ENCODE assay signal across 22 cellular contexts in genomic region chr2:229414631-229415030, GRCh38.
DNase-seq lines count a peak whose midpoint lies in the region; ATAC-seq, FAIRE-seq and TF ChIP-seq lines count a peak whose summit lies in the region.
"Had no signal": no experiment of that assay in that cellular context is flagged by ENCODE, and none has a peak within 500 bp of the region (broad histone marks: within the 10 kb centered on the region; RNA-seq: fewer than 3 reads in every experiment).

No MANE protein-coding gene starts in this region.

- H3K27me3 Mint-ChIP-seq in CD8-positive, alpha-beta T cell (ENCODE audit: low read depth), result peaks cover 5% of the 10 kb centered on the region
- H3K27me3 Mint-ChIP-seq: CD4-positive, CD25-positive, alpha-beta regulatory T cell had no signal

- H3K27ac ChIP-seq in HepG2 (ENCODE audit: extremely low read length, insufficient read depth, low read length) (no peak overlapping the region), right lobe of liver (no peak overlapping the region), HEK293 (ENCODE audit: extremely low read depth, low read depth, low read length) (no peak overlapping the region), thoracic aorta (peak overlapping the region; percentile 85 to 97)
- no peak overlapping the region for H3K27ac ChIP-seq in CD8-positive, alpha-beta T cell (ENCODE audit: low read depth, low read length)
- H3K27ac ChIP-seq: 22Rv1, A549, BLaER1, C4-2B had no signal

- in situ Hi-C loops in HepG2 (cut with HindIII; ENCODE audit: extremely low pct_ligation_motif_present, low pct_unique_long_range_greater_than_20kb), result no loop called here

- no peaks in the 10 kb centered on the region for H3K4me1 ChIP-seq in HepG2 (ENCODE audit: insufficient read depth, low read length)
- H3K4me1 ChIP-seq in right lobe of liver, result no peaks in the 10 kb centered on the region
- peaks cover 3% of the 10 kb centered on the region for H3K4me1 ChIP-seq in HEK293 (ENCODE audit: control insufficient read depth, insufficient read depth, low read length)
- peaks cover 44 to 95% of the 10 kb centered on the region in 2 donors for H3K4me1 ChIP-seq in thoracic aorta (ENCODE audit: control insufficient read depth in 1 of 2, low read depth in 2 of 2)
- no peaks in the 10 kb centered on the region for H3K4me1 ChIP-seq in CD8-positive, alpha-beta T cell (ENCODE audit: insufficient read depth, low read length)
- H3K4me1 ChIP-seq: BE2C, Caco-2 had no signal

- POLR2A ChIA-PET in HepG2 (lab: Yijun Ruan, JAX), result no interaction called here
- POLR2A ChIA-PET in HEK293 (lab: Yijun Ruan, JAX), result no interaction called here
- POLR2A ChIA-PET in CD8-positive, alpha-beta T cell (lab: Charles Lee), result no interaction called here

- H3K4me3 Mint-ChIP-seq in CD8-positive, alpha-beta T cell, result no peak overlapping the region
- H3K4me3 Mint-ChIP-seq: CD4-positive, alpha-beta memory T cell; CD4-positive, CD25-positive, alpha-beta regulatory T cell had no signal

- no peaks in the 10 kb centered on the region for H3K9me3 ChIP-seq in HepG2 (ENCODE audit: low read length)
- no peaks in the 10 kb centered on the region for H3K9me3 ChIP-seq in right lobe of liver
- no peaks in the 10 kb centered on the region for H3K9me3 ChIP-seq in HEK293 (ENCODE audit: control insufficient read depth, insufficient read depth, low read depth, low read length)
- no peaks in the 10 kb centered on the region for H3K9me3 ChIP-seq in thoracic aorta
- no peaks in the 10 kb centered on the region for H3K9me3 ChIP-seq in CD8-positive, alpha-beta T cell (ENCODE audit: low read length)
- H3K9me3 ChIP-seq: BE2C, Caco-2 had no signal

- no peaks in the 10 kb centered on the region for H3K79me2 ChIP-seq in HepG2 (ENCODE audit: insufficient read depth, low read length)

- no peak for DNase-seq in HepG2 (ENCODE audit: low spot score)
- DNase-seq in right lobe of liver, result no peak
- no peak for DNase-seq in thoracic aorta (ENCODE audit: low spot score)
- DNase-seq in CD8-positive, alpha-beta T cell, result no peak
- DNase-seq in H54 (ENCODE audit: insufficient read length, low spot score), result no peak
- DNase-seq: BE2C; Caco-2; Calu3; CD4-positive, alpha-beta memory T cell; CD4-positive, CD25-positive, alpha-beta regulatory T cell; DMS79 treated with DMSO at 0.1 percent for 48 hours; GF-D8 had no signal

- intact Hi-C loops in HepG2 (cut with micrococcal nuclease; ENCODE audit: unreplicated experiment) (no loop called here), right lobe of liver (cut with DNase I) (no loop called here)
- intact Hi-C loops in CD8-positive, alpha-beta T cell (cut with DNase I, micrococcal nuclease), result no loop called here

- H3K4me2 ChIP-seq in HepG2 (ENCODE audit: low read depth, low read length), result no peak overlapping the region
- H3K4me2 ChIP-seq: A549, BLaER1 had no signal

- no peak for ATAC-seq in HepG2
- no peak for ATAC-seq in right lobe of liver
- ATAC-seq in thoracic aorta (ENCODE audit: insufficient number of reproducible peaks, low FRiP score, low read depth), result no peak
- no peak for ATAC-seq in CD8-positive, alpha-beta T cell
- ATAC-seq: A549, GM12878 had no signal

- 5% methylated on average over 2 of the region's 2 CpGs for WGBS in HepG2 (ENCODE audit: low lambda C conversion rate)
- no CpG with 5 or more reads among the region's 2 CpGs for WGBS in right lobe of liver (ENCODE audit: insufficient coverage, low coverage, low lambda C conversion rate, missing lambda C conversion rate)

- no peak overlapping the region for H3K9ac ChIP-seq in HepG2 (ENCODE audit: insufficient read depth, low read depth, low read length)
- H3K9ac ChIP-seq: BLaER1 had no signal

- no peak overlapping the region for H3K27ac Mint-ChIP-seq in CD8-positive, alpha-beta T cell
- H3K27ac Mint-ChIP-seq: CD4-positive, alpha-beta memory T cell; CD4-positive, CD25-positive, alpha-beta regulatory T cell had no signal

- H3K4me3 ChIP-seq in HepG2 (replicated peaks in 1 of 3; ENCODE audit: insufficient read depth in 1 of 3, low read depth in 2 of 3, low read length in 3 of 3) (no peak overlapping the region), right lobe of liver (no peak overlapping the region), HEK293 (ENCODE audit: low read depth, low read length) (no peak overlapping the region), thoracic aorta (no peak overlapping the region)
- no peak overlapping the region for H3K4me3 ChIP-seq in CD8-positive, alpha-beta T cell (ENCODE audit: low read depth, low read length)
- H3K4me3 ChIP-seq: A549, BLaER1, GM12878 had no signal

- no peak for TF ChIP-seq CTCF in HepG2 (CRISPR knock-in tag; IDR thresholded peaks at IDR 0.05)
- no peak for TF ChIP-seq CTCF in right lobe of liver (IDR thresholded peaks at IDR 0.05)
- no peak for TF ChIP-seq CTCF in HEK293 (tag by site-specific recombination; IDR thresholded peaks at IDR 0.05)
- TF ChIP-seq CTCF in thoracic aorta (IDR thresholded peaks at IDR 0.05), result no peak
- TF ChIP-seq CTCF in CD8-positive, alpha-beta T cell (IDR thresholded peaks at IDR 0.05), result no peak

- no peak overlapping the region for H2AFZ ChIP-seq in HepG2 (ENCODE audit: low read length)

- BruUV-seq in HepG2 (replicated peaks; lab: Mats Ljungman, UMichigan), result no TSS peak

- TF ChIP-seq RAD21 in HepG2 (CRISPR knock-in tag; IDR thresholded peaks at IDR 0.05), result no peak

- H3K36me3 ChIP-seq in HepG2 (replicated peaks in 1 of 2; ENCODE audit: control insufficient read depth in 1 of 2, insufficient read depth in 2 of 2, low read length in 2 of 2) (no peaks in the 10 kb centered on the region), right lobe of liver (no peaks in the 10 kb centered on the region), HEK293 (ENCODE audit: control insufficient read depth in 2 of 2, insufficient read depth in 1 of 2, low read length in 2 of 2) (no peaks in the 10 kb centered on the region), thoracic aorta (no peaks in the 10 kb centered on the region)
- no peaks in the 10 kb centered on the region for H3K36me3 ChIP-seq in CD8-positive, alpha-beta T cell (ENCODE audit: insufficient read depth, low read length)
- H3K36me3 ChIP-seq: BE2C, BLaER1 had no signal

- H3K4me1 Mint-ChIP-seq in CD8-positive, alpha-beta T cell (ENCODE audit: low read depth), result no peaks in the 10 kb centered on the region
- H3K4me1 Mint-ChIP-seq: CD4-positive, alpha-beta memory T cell; CD4-positive, CD25-positive, alpha-beta regulatory T cell had no signal

- TF ChIP-seq EP300 in HepG2 (IDR thresholded peaks at IDR 0.05; ENCODE audit: low read depth in 2 of 2, low read length in 2 of 2), result no peak
- TF ChIP-seq EP300 in HepG2 (CRISPR knock-in tag; IDR thresholded peaks at IDR 0.05; ENCODE audit: borderline replicate concordance), result no peak

- H3K27me3 ChIP-seq in HepG2 (ENCODE audit: control insufficient read depth in 1 of 2, insufficient read depth in 2 of 2, low read length in 2 of 2) (no peaks in the 10 kb centered on the region; a peak in 1 of 5 replicates), right lobe of liver (no peaks in the 10 kb centered on the region), thoracic aorta (replicated peaks; ENCODE audit: insufficient read depth) (no peaks in the 10 kb centered on the region)
- no peaks in the 10 kb centered on the region for H3K27me3 ChIP-seq in CD8-positive, alpha-beta T cell (ENCODE audit: insufficient read depth, low read length)
- H3K27me3 ChIP-seq: BE2C, BLaER1 had no signal

- CTCF ChIA-PET in HepG2 (lab: Yijun Ruan, JAX; ENCODE audit: low intra/inter-chr PET ratio, low total read pairs) (no interaction called here), HEK293 (lab: Yijun Ruan, JAX) (no interaction called here)
- CTCF ChIA-PET in CD8-positive, alpha-beta T cell (lab: Charles Lee), result no interaction called here

- TF ChIP-seq POLR2A in HepG2 (IDR thresholded peaks at IDR 0.05; ENCODE audit: insufficient read depth in 1 of 2, low read depth in 2 of 2, low read length in 2 of 2) (no peak), right lobe of liver (IDR thresholded peaks at IDR 0.05) (no peak), H54 (IDR thresholded peaks at IDR 0.05; ENCODE audit: low read depth, low read length) (no peak)

- H4K20me1 ChIP-seq in HepG2 (ENCODE audit: insufficient read depth, low read length), result no peaks in the 10 kb centered on the region
- H4K20me1 ChIP-seq: BLaER1 had no signal

- H3K9me3 Mint-ChIP-seq in CD8-positive, alpha-beta T cell, result no peaks in the 10 kb centered on the region

- FAIRE-seq in HepG2 (lab: Jason Lieb, UNC) (no peak), H54 (lab: Jason Lieb, UNC) (no peak)
- FAIRE-seq: A549, D721Med, G401.6, GM12878, GM12892, GM18507 had no signal

- no peaks in the 10 kb centered on the region for H3K36me3 Mint-ChIP-seq in CD8-positive, alpha-beta T cell
- H3K36me3 Mint-ChIP-seq: CD4-positive, alpha-beta memory T cell; CD4-positive, CD25-positive, alpha-beta regulatory T cell had no signal

TF ChIP-seq in HepG2, 621 proteins besides CTCF, POLR2A, EP300 and RAD21:
- TF ChIP-seq, protein P1, sequence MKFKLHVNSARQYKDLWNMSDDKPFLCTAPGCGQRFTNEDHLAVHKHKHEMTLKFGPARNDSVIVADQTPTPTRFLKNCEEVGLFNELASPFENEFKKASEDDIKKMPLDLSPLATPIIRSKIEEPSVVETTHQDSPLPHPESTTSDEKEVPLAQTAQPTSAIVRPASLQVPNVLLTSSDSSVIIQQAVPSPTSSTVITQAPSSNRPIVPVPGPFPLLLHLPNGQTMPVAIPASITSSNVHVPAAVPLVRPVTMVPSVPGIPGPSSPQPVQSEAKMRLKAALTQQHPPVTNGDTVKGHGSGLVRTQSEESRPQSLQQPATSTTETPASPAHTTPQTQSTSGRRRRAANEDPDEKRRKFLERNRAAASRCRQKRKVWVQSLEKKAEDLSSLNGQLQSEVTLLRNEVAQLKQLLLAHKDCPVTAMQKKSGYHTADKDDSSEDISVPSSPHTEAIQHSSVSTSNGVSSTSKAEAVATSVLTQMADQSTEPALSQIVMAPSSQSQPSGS (CRISPR knock-in tag; IDR thresholded peaks at IDR 0.05), result no peak
- TF ChIP-seq ZNF772 (CRISPR knock-in tag; IDR thresholded peaks at IDR 0.05), result peak; percentile 54; the same call in 1 of the 2 replicates

TF ChIP-seq in HEK293, 187 proteins besides CTCF, POLR2A, EP300 and RAD21:
- TF ChIP-seq ZNF10 (tag by site-specific recombination; IDR thresholded peaks at IDR 0.05) (peak; percentile 58; the same call in 1 of the 2 replicates), SP7 (tag by site-specific recombination; IDR thresholded peaks at IDR 0.05) (no peak), ZNF48 (tag by site-specific recombination; IDR thresholded peaks at IDR 0.05) (no peak), ZNF677 (tag by site-specific recombination; IDR thresholded peaks at IDR 0.05) (no peak), ZFP69B (tag by site-specific recombination; IDR thresholded peaks at IDR 0.05) (no peak)
TF ChIP-seq in HEK293: peak in this region for 1.

Comparison
In these comparisons a context has a peak if more than half of its experiments do, and no peak if none do; other contexts are left out.
1. H3K27ac ChIP-seq: peak in thoracic aorta (2 of 2); none in HepG2 (single experiment), right lobe of liver (0 of 3), HEK293 (single experiment) and CD8-positive, alpha-beta T cell (single experiment).
2. Of the 63 proteins assayed by ChIP-seq in both HepG2 and HEK293: peak only in HepG2: none; only in HEK293: ZNF10; in both: none; in neither: 62.